In genomic region chr15:75042730-75043508, GRCh38 we compare ENCODE assay signal across 8 cellular contexts. TPM values are rescaled to one million over a fixed set of nuclear protein-coding genes. Genes with fewer than 3 reads are reported as not detected.
DNase-seq lines count a peak whose midpoint lies in the region; ATAC-seq, FAIRE-seq and TF ChIP-seq lines count a peak whose summit lies in the region.

No MANE protein-coding gene starts in this region.

- peaks cover 0 to 4% (median 2%) of the 10 kb centered on the region in 3 donors for H3K27me3 Mint-ChIP-seq in CD14-positive monocyte (ENCODE audit: low read depth in 3 of 3)
- H3K27me3 Mint-ChIP-seq in T-cell: no peaks in the 10 kb centered on the region
- no peaks in the 10 kb centered on the region for H3K27me3 Mint-ChIP-seq in astrocyte (ENCODE audit: low read depth, unreplicated experiment)
- peaks cover 0 to 1% (median 0%) of the 10 kb centered on the region in 3 donors for H3K27me3 Mint-ChIP-seq in immature natural killer cell (ENCODE audit: low read depth in 3 of 3)

- peak overlapping the region; percentile 98 to 100 (median 99) for H3K27ac Mint-ChIP-seq in CD14-positive monocyte
- H3K27ac Mint-ChIP-seq in T-cell: peak overlapping the region; percentile 34 to 66
- peak overlapping the region; percentile 75 for H3K27ac Mint-ChIP-seq in astrocyte (ENCODE audit: unreplicated experiment)
- H3K27ac Mint-ChIP-seq in immature natural killer cell: peak overlapping the region; percentile 87 to 98 (median 94)

- ATAC-seq in HG03378 (IDR thresholded peaks at IDR 0.05; ENCODE audit: unreplicated experiment) (peak; percentile 80), T-cell (replicated peaks in 1 of 4) (peak; percentile 73 to 84 (median 78))

- CTCF ChIA-PET in T-cell (lab: Charles Lee): interaction anchor here (0.5 to 1.4 kb wide), 5 partner anchors 10 to 295 kb away, joined by 3 to 10 read pairs (median 3); no protein-coding TSS in a partner anchor

- H3K4me2 ChIP-seq in astrocyte (ENCODE audit: low read length): peak overlapping the region; percentile 75

- DNase-seq in CD14-positive monocyte (ENCODE audit: low spot score): peak; percentile 99
- peak; percentile 75 for DNase-seq in GM19240 (ENCODE audit: insufficient read length, low spot score)
- DNase-seq in T-cell: peak; percentile 22 to 81 (median 52)
- DNase-seq in astrocyte (ENCODE audit: low read depth): peak; percentile 34
- peak; percentile 91 to 92 (median 92) for DNase-seq in immature natural killer cell
- DNase-seq in stimulated activated CD4-positive, alpha-beta T cell treated with anti-CD3 and anti-CD28 coated beads, Interleukin-15, amount 100 ng/mL, for 1 hour (ENCODE audit: low read depth in 1 of 2, low spot score in 1 of 2): peak; percentile 14 to 16
- no peak for DNase-seq in middle frontal gyrus (ENCODE audit: extremely low spot score, low spot score)

- peaks cover 0 to 6% (median 0%) of the 10 kb centered on the region in 7 donors for H3K9me3 Mint-ChIP-seq in CD14-positive monocyte
- H3K9me3 Mint-ChIP-seq in T-cell: no peaks in the 10 kb centered on the region
- no peaks in the 10 kb centered on the region for H3K9me3 Mint-ChIP-seq in astrocyte (ENCODE audit: unreplicated experiment)
- H3K9me3 Mint-ChIP-seq in immature natural killer cell: no peaks in the 10 kb centered on the region

- peaks cover 30 to 40% of the 10 kb centered on the region in 2 donors for H3K36me3 Mint-ChIP-seq in CD14-positive monocyte
- peaks cover 10% of the 10 kb centered on the region for H3K36me3 Mint-ChIP-seq in T-cell
- H3K36me3 Mint-ChIP-seq in astrocyte (ENCODE audit: low read depth, unreplicated experiment): peaks cover 13% of the 10 kb centered on the region
- peaks cover 0 to 3% (median 0%) of the 10 kb centered on the region in 3 donors for H3K36me3 Mint-ChIP-seq in immature natural killer cell

- no peaks in the 10 kb centered on the region for H3K9me3 ChIP-seq in astrocyte (ENCODE audit: insufficient read depth, low read depth, low read length)

- no peaks in the 10 kb centered on the region for H3K36me3 ChIP-seq in astrocyte (ENCODE audit: insufficient read depth, low read length)

- H3K4me1 Mint-ChIP-seq in CD14-positive monocyte (peaks cover 95% of the 10 kb centered on the region), T-cell (peaks cover 14 to 53% (median 28%) of the 10 kb centered on the region in 3 donors), astrocyte (ENCODE audit: low read depth, unreplicated experiment) (peaks cover 27% of the 10 kb centered on the region), immature natural killer cell (peaks cover 69 to 74% of the 10 kb centered on the region in 2 donors)

- H3K4me3 Mint-ChIP-seq in CD14-positive monocyte (peak overlapping the region; percentile 75 to 78), T-cell (no peak overlapping the region), astrocyte (ENCODE audit: unreplicated experiment) (no peak overlapping the region), immature natural killer cell (peak overlapping the region; percentile 61 to 84 (median 77))

- H4K20me1 ChIP-seq in astrocyte (ENCODE audit: insufficient read depth, low read length): peaks cover 41% of the 10 kb centered on the region

- H3K4me3 ChIP-seq in astrocyte (ENCODE audit: insufficient read depth, low read depth, low read length): no peak overlapping the region

- no peak overlapping the region for H2AFZ ChIP-seq in astrocyte (ENCODE audit: low read depth, low read length)

- H3K9ac ChIP-seq in astrocyte (ENCODE audit: low read length): peak overlapping the region; percentile 71

- intact Hi-C loops in CD14-positive monocyte (cut with micrococcal nuclease): loop anchor here (1.0 to 5.0 kb wide), 9 partner anchors 14 to 160 kb away; no protein-coding TSS in a partner anchor

- POLR2A ChIA-PET in T-cell (lab: Charles Lee): no interaction called here

- no peaks in the 10 kb centered on the region for H3K79me2 ChIP-seq in astrocyte (ENCODE audit: insufficient read depth, low read length)

- FAIRE-seq in astrocyte (lab: Jason Lieb, UNC): no peak

- peak overlapping the region; percentile 69 for H3K27ac ChIP-seq in astrocyte (ENCODE audit: low read depth, low read length)

- peaks cover 31% of the 10 kb centered on the region for H3K4me1 ChIP-seq in astrocyte (ENCODE audit: insufficient read depth, low read length)

- H3K27me3 ChIP-seq in astrocyte (ENCODE audit: insufficient read depth, low read length): no peaks in the 10 kb centered on the region

- peak; percentile 78 for TF ChIP-seq CTCF in CD14-positive monocyte (IDR thresholded peaks at IDR 0.05)
- no peak for TF ChIP-seq CTCF in astrocyte (IDR thresholded peaks at IDR 0.05; ENCODE audit: insufficient read depth, low read depth, low read length)

RNA-seq across cellular contexts. Expression of gene PPCDC, which starts 19.5 kb away (rescaled TPM):
- polyA plus RNA-seq in CD14-positive monocyte (10 to 100 TPM; 14.2 to 18.7 TPM), immature natural killer cell (10 to 100 TPM; 20.8 to 23.9 (median 23.1) TPM)
- total RNA-seq in T-cell (10 to 100 TPM in 4 of 5 donors, 1 to 10 TPM in 1; 9.3 to 14.3 (median 11.8) TPM), astrocyte (7.3 and 7.5 TPM in 2 replicates)

RNA-seq across cellular contexts. Expression of gene SCAMP5, which starts 47.6 kb away (rescaled TPM):
- polyA plus RNA-seq in CD14-positive monocyte: under 1 TPM in 1 of 2 donors, not detected in 1; 0.08 TPM
- 1 to 10 TPM in 1 of 5 donors, under 1 TPM in 4; 0.26 to 8.2 (median 0.51) TPM for total RNA-seq in T-cell
- 18.7 and 23.1 TPM in 2 replicates for total RNA-seq in astrocyte
- polyA plus RNA-seq in immature natural killer cell: not detected

Comparison
In these comparisons a context has a peak if more than half of its experiments do, and no peak if none do; other contexts are left out.
1. H3K4me3 Mint-ChIP-seq: peak in CD14-positive monocyte (2 of 2) and immature natural killer cell (5 of 5); none in T-cell (0 of 3) and astrocyte (single experiment).
2. Peak in every context shown above with its lines, with median percentiles within 50 percentile points of each other: H3K27ac Mint-ChIP-seq.